Comparison of ENCODE assay signal across 16 cellular contexts in the genomic region with DNA sequence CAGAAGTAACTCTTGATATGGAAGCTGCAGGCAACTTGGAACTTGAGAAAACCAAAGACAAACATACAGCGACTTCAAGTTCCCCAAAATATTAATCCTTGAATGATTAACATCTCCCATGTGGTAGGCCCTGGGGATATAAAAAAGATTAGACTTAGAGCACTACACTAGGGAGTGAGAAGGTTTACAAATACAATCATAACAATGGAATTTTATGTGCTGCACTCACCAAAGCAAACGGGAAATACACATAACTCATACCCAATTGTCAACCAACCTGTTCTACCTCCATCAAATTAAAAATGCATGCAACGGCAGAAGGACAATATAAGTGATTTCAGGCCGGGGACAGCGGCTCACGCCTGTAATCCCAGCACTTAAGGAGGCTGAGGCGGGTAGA. TPM values are rescaled to one million over a fixed set of nuclear protein-coding genes. Genes with fewer than 3 reads are reported as not detected.
DNase-seq lines count a peak whose midpoint lies in the region; ATAC-seq, FAIRE-seq and TF ChIP-seq lines count a peak whose summit lies in the region.
"Had no signal": no experiment of that assay in that cellular context is flagged by ENCODE, and none has a peak within 500 bp of the region (broad histone marks: within the 10 kb centered on the region; RNA-seq: fewer than 3 reads in every experiment).

No MANE protein-coding gene starts in this region.

- peak overlapping the region; percentile 11 for H3K4me2 ChIP-seq in mammary epithelial cell (ENCODE audit: insufficient read depth, low read depth, low read length)
- no peak overlapping the region for H3K4me2 ChIP-seq in HepG2 (ENCODE audit: low read depth, low read length)

- ATAC-seq in HepG2 (no peak), GM19324 (IDR thresholded peaks at IDR 0.05; ENCODE audit: low FRiP score, unreplicated experiment) (no peak)
- ATAC-seq: naive thymus-derived CD4-positive, alpha-beta T cell had no signal

- no peak overlapping the region for H3K9ac ChIP-seq in mammary epithelial cell (ENCODE audit: insufficient read depth, low read length)
- H3K9ac ChIP-seq in HepG2 (ENCODE audit: insufficient read depth, low read depth, low read length) = no peak overlapping the region

- H3K79me2 ChIP-seq in mammary epithelial cell (ENCODE audit: insufficient read depth, low read length) = peaks cover 65% of the 10 kb centered on the region
- H3K79me2 ChIP-seq in HepG2 (ENCODE audit: insufficient read depth, low read length) = peaks cover 7% of the 10 kb centered on the region

- peak; percentile 64 for DNase-seq in EH (ENCODE audit: low read depth)
- DNase-seq in NCI-H1417 (lab: John Stamatoyannopoulos, UW) = peak in 2 of 3 experiments; percentile 34 to 70
- peak; percentile 71 for DNase-seq in mammary epithelial cell
- peak; percentile 32 for DNase-seq in prostate gland (ENCODE audit: low spot score)
- DNase-seq in HepG2 (ENCODE audit: low spot score) = no peak
- DNase-seq in hippocampal formation (lab: John Stamatoyannopoulos, UW) = no peak
- DNase-seq: activated T-cell treated with anti-CD3 and anti-CD28 coated beads, Interleukin-2, amount 50 U/mL, for 48 hours; CD4-positive, alpha-beta T cell; hypothalamus; naive thymus-derived CD4-positive, alpha-beta T cell; NCI-H1436 treated with DMSO at 0.1 percent for 48 hours; NCI-H526 had no signal

- FAIRE-seq in HepG2 (lab: Jason Lieb, UNC) = no peak

- WGBS in mammary epithelial cell (ENCODE audit: low coverage, missing lambda C conversion rate) = 70% methylated on average over 7 of the region's 7 CpGs
- 48% methylated on average over 7 of the region's 7 CpGs for WGBS in prostate gland
- WGBS in HepG2 (ENCODE audit: low lambda C conversion rate) = 86% methylated on average over 7 of the region's 7 CpGs

- no peaks in the 10 kb centered on the region for H3K27me3 ChIP-seq in mammary epithelial cell (ENCODE audit: insufficient read depth, low read length)
- H3K27me3 ChIP-seq in prostate gland (replicated peaks; ENCODE audit: insufficient read depth) = no peaks in the 10 kb centered on the region
- no peaks in the 10 kb centered on the region for H3K27me3 ChIP-seq in HepG2 (ENCODE audit: control insufficient read depth in 1 of 2, insufficient read depth in 2 of 2, low read length in 2 of 2)
- H3K27me3 ChIP-seq: adrenal gland, esophagus muscularis mucosa had no signal

- H2AFZ ChIP-seq in mammary epithelial cell (ENCODE audit: low read depth, low read length) (peak overlapping the region; percentile 24), HepG2 (ENCODE audit: low read length) (no peak overlapping the region)

- POLR2A ChIA-PET in HepG2 (lab: Yijun Ruan, JAX) = no interaction called here

- peak overlapping the region; percentile 23 for H3K27ac ChIP-seq in mammary epithelial cell (ENCODE audit: insufficient read depth, low read depth, low read length)
- peak overlapping the region in 1 of 2 donors; percentile 41 for H3K27ac ChIP-seq in prostate gland
- H3K27ac ChIP-seq in HepG2 (ENCODE audit: extremely low read length, insufficient read depth, low read length) = no peak overlapping the region
- H3K27ac ChIP-seq: adrenal gland, esophagus muscularis mucosa, thoracic aorta had no signal

- H3K4me3 ChIP-seq in mammary epithelial cell (replicated peaks in 1 of 3; ENCODE audit: insufficient read depth in 1 of 3, low read depth in 2 of 3, low read length in 3 of 3) = no peak overlapping the region
- no peak overlapping the region for H3K4me3 ChIP-seq in prostate gland
- H3K4me3 ChIP-seq in HepG2 (replicated peaks in 1 of 3; ENCODE audit: insufficient read depth in 1 of 3, low read depth in 2 of 3, low read length in 3 of 3) = no peak overlapping the region
- H3K4me3 ChIP-seq: adrenal gland, esophagus muscularis mucosa, thoracic aorta had no signal

- TF ChIP-seq EP300 in HepG2 (IDR thresholded peaks at IDR 0.05; ENCODE audit: low read depth in 2 of 2, low read length in 2 of 2) = no peak
- TF ChIP-seq EP300 in HepG2 (CRISPR knock-in tag; IDR thresholded peaks at IDR 0.05; ENCODE audit: borderline replicate concordance) = no peak

- H3K4me1 ChIP-seq in mammary epithelial cell (ENCODE audit: insufficient read depth, low read length) (peaks cover 26% of the 10 kb centered on the region), prostate gland (replicated peaks) (no peaks in the 10 kb centered on the region), HepG2 (ENCODE audit: insufficient read depth, low read length) (peaks cover 27% of the 10 kb centered on the region)

- CTCF ChIA-PET in mammary epithelial cell (lab: Charles Lee; ENCODE audit: low non-redundant PET) (no interaction called here), HepG2 (lab: Yijun Ruan, JAX; ENCODE audit: low intra/inter-chr PET ratio, low total read pairs) (no interaction called here)

- no peak for TF ChIP-seq RAD21 in HepG2 (CRISPR knock-in tag; IDR thresholded peaks at IDR 0.05)

- no peaks in the 10 kb centered on the region for H4K20me1 ChIP-seq in mammary epithelial cell (ENCODE audit: insufficient read depth, low read length)
- H4K20me1 ChIP-seq in HepG2 (ENCODE audit: insufficient read depth, low read length) = no peaks in the 10 kb centered on the region

- H3K9me3 ChIP-seq in mammary epithelial cell (replicated peaks; ENCODE audit: insufficient read depth, low read length) (no peaks in the 10 kb centered on the region), prostate gland (no peaks in the 10 kb centered on the region), HepG2 (ENCODE audit: low read length) (no peaks in the 10 kb centered on the region)
- H3K9me3 ChIP-seq: adrenal gland, esophagus muscularis mucosa, thoracic aorta had no signal

- TF ChIP-seq POLR2A in prostate gland (IDR thresholded peaks at IDR 0.05) (no peak), HepG2 (IDR thresholded peaks at IDR 0.05; ENCODE audit: insufficient read depth in 1 of 2, low read depth in 2 of 2, low read length in 2 of 2) (no peak)

- dilution Hi-C loops in mammary epithelial cell (cut with HindIII; ENCODE audit: low sequenced_read_pairs) = no loop called here

- in situ Hi-C loops in mammary epithelial cell (cut with MboI; ENCODE audit: low sequenced_read_pairs in 2 of 2) (no loop called here), HepG2 (cut with HindIII; ENCODE audit: extremely low pct_ligation_motif_present, low pct_unique_long_range_greater_than_20kb) (no loop called here)

- TF ChIP-seq CTCF in mammary epithelial cell (conservative IDR thresholded peaks at IDR 0.05 in 1 of 2, IDR thresholded peaks at IDR 0.05 in 1 of 2; ENCODE audit: extremely low read depth in 1 of 2, insufficient read depth in 1 of 2, low read depth in 1 of 2, low read length in 2 of 2) (no peak), prostate gland (IDR thresholded peaks at IDR 0.05) (no peak), HepG2 (CRISPR knock-in tag; IDR thresholded peaks at IDR 0.05) (no peak)

- intact Hi-C loops in mammary epithelial cell (cut with micrococcal nuclease) = no loop called here
- intact Hi-C loops in prostate gland (cut with DNase I) = no loop called here
- intact Hi-C loops in HepG2 (cut with micrococcal nuclease; ENCODE audit: unreplicated experiment) = no loop called here

- H3K36me3 ChIP-seq in mammary epithelial cell (ENCODE audit: insufficient read depth, low read length) (no peaks in the 10 kb centered on the region), prostate gland (no peaks in the 10 kb centered on the region), HepG2 (replicated peaks in 1 of 2; ENCODE audit: control insufficient read depth in 1 of 2, insufficient read depth in 2 of 2, low read length in 2 of 2) (0 out of 5 replicates have a peak, but pooled peaks cover 0 to 3% of the 10 kb centered on the region in 2 experiments)
- H3K36me3 ChIP-seq: adrenal gland, esophagus muscularis mucosa had no signal

- BruUV-seq in mammary epithelial cell (replicated peaks; lab: Mats Ljungman, UMichigan) (no TSS peak), HepG2 (replicated peaks; lab: Mats Ljungman, UMichigan) (no TSS peak)

TF ChIP-seq in HepG2, 621 proteins besides CTCF, POLR2A, EP300 and RAD21 (continues in another document):
- no peak for TF ChIP-seq KLF9 (CRISPR knock-in tag; IDR thresholded peaks at IDR 0.05; ENCODE audit: low read depth)

RNA-seq across cellular contexts. Expression of a gene that starts 3.7 kb away (rescaled TPM):
- total RNA-seq in mammary epithelial cell (10 to 100 TPM; 16.5 to 23.5 TPM), prostate gland (10 to 100 TPM; 19.8 to 23.9 TPM), HepG2 (2016; rRNA removed; fragmentation: Illumina TruSeq; extraction: Trizol) (27.7 and 32.9 TPM in 2 replicates)
- polyA plus RNA-seq in mammary epithelial cell (19.3 TPM), HepG2 (2011; rRNA removed) (29.2 and 35.8 TPM in 2 replicates)
- polyA minus RNA-seq in mammary epithelial cell = not detected
- 54.0 and 56.1 TPM in 2 replicates for total RNA-seq in HepG2 (2016; cell fraction: cytosol; rRNA removed; fragmentation: Illumina TruSeq; extraction: Trizol; ENCODE audit: low read depth)
- 24.8 and 37.8 TPM in 2 replicates for total RNA-seq in HepG2 (2016; cell fraction: insoluble cytoplasmic fraction; rRNA removed; fragmentation: Illumina TruSeq; extraction: Trizol)
- total RNA-seq in HepG2 (2016; cell fraction: membrane; rRNA removed; fragmentation: Illumina TruSeq; extraction: Trizol) = 35.4 and 37.3 TPM in 2 replicates
- total RNA-seq in HepG2 (2016; cell fraction: nucleus; rRNA removed; fragmentation: Illumina TruSeq; extraction: Trizol) = 28.7 and 30.4 TPM in 2 replicates
- polyA plus RNA-seq in HepG2 (2011; cell fraction: cytosol; rRNA removed) = 19.7 and 23.0 TPM in 2 replicates
- 10.9 and 13.1 TPM in 2 replicates for polyA plus RNA-seq in HepG2 (2011; cell fraction: nucleus; rRNA removed)
- polyA plus RNA-seq in HepG2 (2012) = 44.3 and 60.7 TPM in 2 replicates
- polyA plus RNA-seq in HepG2 (2016; cell fraction: cytosol; fragmentation: Illumina TruSeq; extraction: Trizol; ENCODE audit: low read depth) = 30.9 and 35.7 TPM in 2 replicates
- 37.3 and 37.7 TPM in 2 replicates for polyA plus RNA-seq in HepG2 (2016; cell fraction: insoluble cytoplasmic fraction; fragmentation: Illumina TruSeq; extraction: Trizol; ENCODE audit: low read depth)
- polyA plus RNA-seq in HepG2 (2016; cell fraction: membrane; fragmentation: Illumina TruSeq; extraction: Trizol; ENCODE audit: low read depth) = 25.1 and 29.0 TPM in 2 replicates
- polyA plus RNA-seq in HepG2 (2016; cell fraction: nucleus; fragmentation: Illumina TruSeq; extraction: Trizol; ENCODE audit: insufficient read depth, low read depth) = 17.8 and 20.2 TPM in 2 replicates
- 37.6 and 43.7 TPM in 2 replicates for polyA minus RNA-seq in HepG2 (2011; rRNA and poly(A)+ RNA removed; ENCODE audit: low replicate concordance)
- 11.4 and 12.4 TPM in 2 replicates for polyA minus RNA-seq in HepG2 (2011; cell fraction: cytosol; rRNA and poly(A)+ RNA removed)
- polyA minus RNA-seq in HepG2 (2011; cell fraction: nucleus; rRNA and poly(A)+ RNA removed) = 59.6 and 65.0 TPM in 2 replicates

Comparison
In these comparisons a context has a peak if more than half of its experiments do, and no peak if none do; other contexts are left out.
1. DNase-seq: peak in EH (single experiment), NCI-H1417 (2 of 3), mammary epithelial cell (single experiment) and prostate gland (single experiment); none in HepG2 (single experiment) and hippocampal formation (0 of 2).